1 cellular context compared by ENCODE assay signal in the genomic region with DNA sequence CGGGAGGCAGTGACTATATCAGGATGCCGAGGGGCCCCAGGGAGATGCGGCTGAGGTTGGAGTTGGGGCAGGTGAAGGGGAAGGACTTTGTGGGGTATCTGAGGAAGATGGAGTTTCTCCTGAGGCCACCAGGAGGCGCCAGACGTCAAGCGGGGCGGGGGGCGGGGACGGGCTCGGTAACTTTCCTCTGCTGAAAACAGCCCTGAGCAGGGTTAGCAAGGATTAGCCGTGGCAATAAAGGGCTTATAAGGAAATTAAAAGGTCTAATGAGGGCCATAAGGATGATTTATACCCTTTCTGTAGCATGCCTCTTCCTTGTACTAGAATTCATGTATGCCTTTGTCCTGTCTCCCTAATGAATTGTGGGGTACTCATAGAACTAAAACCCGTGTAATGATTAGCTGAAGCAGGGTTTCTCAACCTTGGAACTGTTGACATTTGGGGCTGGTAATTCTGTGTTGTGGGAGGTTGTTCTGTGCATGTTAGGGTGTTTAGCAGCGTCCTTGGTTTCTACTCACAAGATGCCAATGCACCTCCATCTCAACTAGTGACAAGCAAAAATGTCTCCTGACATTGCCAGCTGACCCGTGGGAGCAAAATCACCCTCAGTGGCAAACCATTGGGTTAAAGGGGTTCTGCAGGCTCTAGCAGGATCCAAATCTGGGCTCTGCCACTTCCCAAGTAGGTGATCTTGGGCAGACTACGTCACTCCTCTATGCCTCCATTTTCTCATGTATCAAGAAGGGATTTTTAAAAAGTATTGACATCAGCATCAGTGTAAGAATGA.
TF ChIP-seq lines count a peak whose summit lies in the region.

No MANE protein-coding gene starts in this region.

TF ChIP-seq in neural cell, 6 proteins besides CTCF, POLR2A, EP300 and RAD21 (continued from another document):
- TF ChIP-seq, protein P1, sequence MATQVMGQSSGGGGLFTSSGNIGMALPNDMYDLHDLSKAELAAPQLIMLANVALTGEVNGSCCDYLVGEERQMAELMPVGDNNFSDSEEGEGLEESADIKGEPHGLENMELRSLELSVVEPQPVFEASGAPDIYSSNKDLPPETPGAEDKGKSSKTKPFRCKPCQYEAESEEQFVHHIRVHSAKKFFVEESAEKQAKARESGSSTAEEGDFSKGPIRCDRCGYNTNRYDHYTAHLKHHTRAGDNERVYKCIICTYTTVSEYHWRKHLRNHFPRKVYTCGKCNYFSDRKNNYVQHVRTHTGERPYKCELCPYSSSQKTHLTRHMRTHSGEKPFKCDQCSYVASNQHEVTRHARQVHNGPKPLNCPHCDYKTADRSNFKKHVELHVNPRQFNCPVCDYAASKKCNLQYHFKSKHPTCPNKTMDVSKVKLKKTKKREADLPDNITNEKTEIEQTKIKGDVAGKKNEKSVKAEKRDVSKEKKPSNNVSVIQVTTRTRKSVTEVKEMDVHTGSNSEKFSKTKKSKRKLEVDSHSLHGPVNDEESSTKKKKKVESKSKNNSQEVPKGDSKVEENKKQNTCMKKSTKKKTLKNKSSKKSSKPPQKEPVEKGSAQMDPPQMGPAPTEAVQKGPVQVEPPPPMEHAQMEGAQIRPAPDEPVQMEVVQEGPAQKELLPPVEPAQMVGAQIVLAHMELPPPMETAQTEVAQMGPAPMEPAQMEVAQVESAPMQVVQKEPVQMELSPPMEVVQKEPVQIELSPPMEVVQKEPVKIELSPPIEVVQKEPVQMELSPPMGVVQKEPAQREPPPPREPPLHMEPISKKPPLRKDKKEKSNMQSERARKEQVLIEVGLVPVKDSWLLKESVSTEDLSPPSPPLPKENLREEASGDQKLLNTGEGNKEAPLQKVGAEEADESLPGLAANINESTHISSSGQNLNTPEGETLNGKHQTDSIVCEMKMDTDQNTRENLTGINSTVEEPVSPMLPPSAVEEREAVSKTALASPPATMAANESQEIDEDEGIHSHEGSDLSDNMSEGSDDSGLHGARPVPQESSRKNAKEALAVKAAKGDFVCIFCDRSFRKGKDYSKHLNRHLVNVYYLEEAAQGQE (IDR thresholded peaks at IDR 0.05; ENCODE audit: borderline replicate concordance): no peak
